Comparison of ENCODE assay signal across 12 cellular contexts in genomic region chr17:72432143-72432604, GRCh38.
DNase-seq lines count a peak whose midpoint lies in the region; ATAC-seq and TF ChIP-seq lines count a peak whose summit lies in the region.
"Had no signal": no experiment of that assay in that cellular context is flagged by ENCODE, and none has a peak within 500 bp of the region (broad histone marks: within the 10 kb centered on the region; RNA-seq: fewer than 3 reads in every experiment).

No MANE protein-coding gene starts in this region.

- H3K27me3 ChIP-seq in NT2/D1 (ENCODE audit: insufficient read depth, insufficient read length) = no peaks in the 10 kb centered on the region
- no peaks in the 10 kb centered on the region for H3K27me3 ChIP-seq in mesenchymal stem cell (ENCODE audit: control insufficient read depth in 1 of 2, insufficient read depth in 1 of 2, low read length in 2 of 2)
- H3K27me3 ChIP-seq: vagina had no signal

- TF ChIP-seq CTCF in GM20000 (IDR thresholded peaks at IDR 0.05; ENCODE audit: extremely low read depth, missing control alignments) = no peak

- no peak overlapping the region for H3K4me2 ChIP-seq in mesenchymal stem cell (ENCODE audit: low read length, poor library complexity, severe bottlenecking)

- H3K27ac ChIP-seq in mesenchymal stem cell (ENCODE audit: low read length, poor library complexity, severe bottlenecking) = no peak overlapping the region
- H3K27ac ChIP-seq: vagina had no signal

- peak overlapping the region; percentile 16 for H2AK5ac ChIP-seq in mesenchymal stem cell (ENCODE audit: low read length, severe bottlenecking)

- H3K4me3 ChIP-seq in NT2/D1 (ENCODE audit: insufficient read length, low read depth) (no peak overlapping the region), mesenchymal stem cell (ENCODE audit: insufficient read depth in 1 of 2, low read depth in 1 of 2, low read length in 2 of 2) (no peak overlapping the region)
- H3K4me3 ChIP-seq: lung, vagina had no signal

- H2BK5ac ChIP-seq in mesenchymal stem cell (ENCODE audit: low read depth, low read length, poor library complexity, severe bottlenecking) = no peak overlapping the region

- H3K14ac ChIP-seq in mesenchymal stem cell (ENCODE audit: low read length in 2 of 2) = no peak overlapping the region

- no peak overlapping the region for H3K4ac ChIP-seq in mesenchymal stem cell (ENCODE audit: low read depth in 1 of 2, low read length in 2 of 2)

- no peaks in the 10 kb centered on the region for H3K9me3 ChIP-seq in NT2/D1 (ENCODE audit: insufficient read depth, low read length)
- no peaks in the 10 kb centered on the region for H3K9me3 ChIP-seq in mesenchymal stem cell (ENCODE audit: control insufficient read depth, low read length)
- H3K9me3 ChIP-seq: vagina had no signal

- 64% methylated on average over 7 of the region's 11 CpGs for WGBS in mesenchymal stem cell

- H3K36me3 ChIP-seq in NT2/D1 (ENCODE audit: insufficient read depth, insufficient read length, low read length) (no peaks in the 10 kb centered on the region), mesenchymal stem cell (ENCODE audit: control insufficient read depth in 1 of 2, insufficient read depth in 2 of 2, low read depth in 1 of 2, low read length in 2 of 2) (peaks cover 0 to 14% of the 10 kb centered on the region in 2 experiments)
- H3K36me3 ChIP-seq: vagina had no signal

- no peak overlapping the region for H2AFZ ChIP-seq in mesenchymal stem cell (ENCODE audit: low read depth, low read length)

- H3K18ac ChIP-seq in mesenchymal stem cell (ENCODE audit: low read depth in 1 of 2, low read length in 2 of 2) = peak overlapping the region in 1 of 2 experiments; percentile 15

- H3K4me1 ChIP-seq in NT2/D1 (ENCODE audit: insufficient read depth, insufficient read length) (peaks cover 3% of the 10 kb centered on the region), mesenchymal stem cell (ENCODE audit: control insufficient read depth, insufficient read depth, low read depth, low read length) (peaks cover 26% of the 10 kb centered on the region)
- H3K4me1 ChIP-seq: vagina had no signal

- H2BK12ac ChIP-seq in mesenchymal stem cell (ENCODE audit: low read length in 2 of 2) = no peak overlapping the region

- DNase-seq in AG20443 (ENCODE audit: low spot score) (peak; percentile 42), NCI-H1048 (lab: John Stamatoyannopoulos, UW) (peak; percentile 52), NT2/D1 (ENCODE audit: low read depth, low spot score) (no peak), mesenchymal stem cell (peak; percentile 43), GM20000 (ENCODE audit: low spot score) (no peak), NCI-H187 treated with DMSO at 0.1 percent for 48 hours (lab: John Stamatoyannopoulos, UW) (no peak), germinal center (ENCODE audit: low spot score) (no peak)
- DNase-seq: activated CD8-positive, alpha-beta memory T cell treated with anti-CD3 and anti-CD28 coated beads, Interleukin-2, amount 50 U/mL, for 48 hours; NCI-H2029 treated with DMSO at 0.1 percent for 48 hours had no signal

- H3K23ac ChIP-seq in mesenchymal stem cell (ENCODE audit: low read length in 2 of 2) = no peak overlapping the region

- peaks cover 41% of the 10 kb centered on the region for H3K79me1 ChIP-seq in mesenchymal stem cell (replicated peaks; ENCODE audit: low read length, poor library complexity, severe bottlenecking)

- no peak overlapping the region for H4K91ac ChIP-seq in mesenchymal stem cell (ENCODE audit: low read length)

- no peak overlapping the region for H2BK15ac ChIP-seq in mesenchymal stem cell (ENCODE audit: low read depth, poor library complexity, severe bottlenecking)

- no peak overlapping the region for H4K8ac ChIP-seq in mesenchymal stem cell (ENCODE audit: low read length)

- peak overlapping the region; percentile 27 for H2BK120ac ChIP-seq in mesenchymal stem cell (ENCODE audit: low read depth, low read length)

- peak overlapping the region; percentile 34 for H3K9ac ChIP-seq in NT2/D1 (ENCODE audit: insufficient read length, low read depth)
- no peak overlapping the region for H3K9ac ChIP-seq in mesenchymal stem cell (ENCODE audit: low read length)

- no peak for ATAC-seq in HG03280 (IDR thresholded peaks at IDR 0.05; ENCODE audit: unreplicated experiment)

Comparison
In these comparisons a context has a peak if more than half of its experiments do, and no peak if none do; other contexts are left out.
1. DNase-seq: peak in AG20443 (single experiment), NCI-H1048 (single experiment) and mesenchymal stem cell (single experiment); none in NT2/D1 (single experiment), GM20000 (single experiment), NCI-H187 treated with DMSO at 0.1 percent for 48 hours (single experiment) and germinal center (single experiment).